In genomic region chr6:158080849-158081656, GRCh38 we compare ENCODE assay signal across 18 cellular contexts.
"Had no signal": no experiment of that assay in that cellular context is flagged by ENCODE, and none has a peak within 500 bp of the region (broad histone marks: within the 10 kb centered on the region; RNA-seq: fewer than 3 reads in every experiment).

No MANE protein-coding gene starts in this region.

- H3K4me1 ChIP-seq: body of pancreas, colonic mucosa, gastrocnemius medialis, right lobe of liver had no signal

- H3K4me2 ChIP-seq: smooth muscle cell had no signal

- H3K27me3 ChIP-seq: body of pancreas, colonic mucosa, gastrocnemius medialis, ovary, right lobe of liver had no signal

- H3K36me3 ChIP-seq: colonic mucosa, ovary had no signal

- ATAC-seq: activated CD8-positive, alpha-beta T cell treated with anti-CD3 and anti-CD28 coated beads for 36 hours; activated T-cell treated with anti-CD3 and anti-CD28 coated beads, Interleukin-2, amount 50 U/mL, for 4 hours; body of pancreas; gastrocnemius medialis; left lobe of liver; stimulated activated effector memory CD8-positive, alpha-beta T cell treated with anti-CD3 and anti-CD28 coated beads, Interleukin-12 subunit alpha, Interleukin-12 subunit beta, amount 100 ng/mL, for 72 hours; T-cell had no signal

- DNase-seq: activated CD4-positive, alpha-beta T cell treated with anti-CD3 and anti-CD28 coated beads, Interleukin-2, amount 10 ng/mL, durations not matched to agents 24 days and 14 days; activated CD8-positive, alpha-beta T cell treated with anti-CD3 and anti-CD28 coated beads for 36 hours; activated naive CD4-positive, alpha-beta T cell treated with anti-CD3 and anti-CD28 coated beads for 36 hours; activated T-cell treated with anti-CD3 and anti-CD28 coated beads, Interleukin-2, amount 50 U/mL, for 4 hours; central memory CD4-positive, alpha-beta T cell; colonic mucosa; gastrocnemius medialis; kidney; mammary epithelial cell; ovary; right lobe of liver; stimulated activated CD4-positive, alpha-beta T cell treated with anti-CD3 and anti-CD28 coated beads, Interleukin-4, amount 100 ng/mL, for 1 hour had no signal

- H3K27ac ChIP-seq: body of pancreas, colonic mucosa, gastrocnemius medialis, ovary, right lobe of liver, thoracic aorta had no signal

- H3K9me3 ChIP-seq: body of pancreas, colonic mucosa, gastrocnemius medialis, ovary, right lobe of liver, thoracic aorta had no signal

- H3K4me3 ChIP-seq: body of pancreas, colonic mucosa, gastrocnemius medialis, ovary, right lobe of liver, smooth muscle cell, thoracic aorta had no signal
